In genomic region chr22:41022470-41023298, GRCh38 we compare ENCODE assay signal across 8 cellular contexts.
A peak's percentile ranks its signal among the peaks of the same experiment; 100 is the strongest.
DNase-seq lines count a peak whose midpoint lies in the region; ATAC-seq lines count a peak whose summit lies in the region.

No MANE protein-coding gene starts in this region.

- H3K9me3 Mint-ChIP-seq in immature natural killer cell, result peaks cover 0 to 1% (median 0%) of the 10 kb centered on the region in 6 donors

- H3K4me1 Mint-ChIP-seq in immature natural killer cell, result peaks cover 9 to 10% of the 10 kb centered on the region in 2 donors

- ATAC-seq in HG02970 (IDR thresholded peaks at IDR 0.05; ENCODE audit: low FRiP score, unreplicated experiment) (peak; percentile 54), GM21786 (IDR thresholded peaks at IDR 0.05; ENCODE audit: unreplicated experiment) (no peak)

- H3K27me3 Mint-ChIP-seq in immature natural killer cell (ENCODE audit: low read depth in 3 of 3), result peaks cover 13 to 18% (median 17%) of the 10 kb centered on the region in 3 donors

- peak overlapping the region; percentile 67 to 81 (median 79) for H3K4me3 Mint-ChIP-seq in immature natural killer cell

- H3K4me3 ChIP-seq in skin epidermis, result peak overlapping the region; percentile 60 to 82 (median 70)

- H3K27ac ChIP-seq in caudate nucleus (ENCODE audit: low read depth, low read length), result no peak overlapping the region
- H3K27ac ChIP-seq in skin epidermis, result peak overlapping the region; percentile 87 to 100 (median 98)

- H3K36me3 Mint-ChIP-seq in immature natural killer cell, result peaks cover 0 to 3% (median 0%) of the 10 kb centered on the region in 3 donors

- peak overlapping the region in 4 of 6 donors; percentile 28 to 77 (median 36) for H3K27ac Mint-ChIP-seq in immature natural killer cell

- DNase-seq in GM03348 (ENCODE audit: low spot score) (peak; percentile 92), NCI-H2171 treated with DMSO at 0.1 percent for 48 hours (lab: John Stamatoyannopoulos, UW) (peak; percentile 90), caudate nucleus (lab: John Stamatoyannopoulos, UW) (peak in 52 of 61 donors; percentile 5 to 82 (median 42)), immature natural killer cell (peak; percentile 49 to 50 (median 49))
- peak; percentile 65 for DNase-seq in activated CD4-positive, CD25-positive, alpha-beta regulatory T cell treated with anti-CD3 and anti-CD28 coated beads, Interleukin-2, amount 50 U/mL, for 16 hours (ENCODE audit: low read depth, low spot score)

Comparison
In these comparisons a context has a peak if more than half of its experiments do, and no peak if none do; other contexts are left out.
1. DNase-seq: peak in every context shown above with its lines; median percentile 92 in GM03348; 90 in NCI-H2171 treated with DMSO at 0.1 percent for 48 hours; 65 in activated CD4-positive, CD25-positive, alpha-beta regulatory T cell treated with anti-CD3 and anti-CD28 coated beads, Interleukin-2, amount 50 U/mL, for 16 hours; 49 in immature natural killer cell; 42 in caudate nucleus.